In the genomic region with DNA sequence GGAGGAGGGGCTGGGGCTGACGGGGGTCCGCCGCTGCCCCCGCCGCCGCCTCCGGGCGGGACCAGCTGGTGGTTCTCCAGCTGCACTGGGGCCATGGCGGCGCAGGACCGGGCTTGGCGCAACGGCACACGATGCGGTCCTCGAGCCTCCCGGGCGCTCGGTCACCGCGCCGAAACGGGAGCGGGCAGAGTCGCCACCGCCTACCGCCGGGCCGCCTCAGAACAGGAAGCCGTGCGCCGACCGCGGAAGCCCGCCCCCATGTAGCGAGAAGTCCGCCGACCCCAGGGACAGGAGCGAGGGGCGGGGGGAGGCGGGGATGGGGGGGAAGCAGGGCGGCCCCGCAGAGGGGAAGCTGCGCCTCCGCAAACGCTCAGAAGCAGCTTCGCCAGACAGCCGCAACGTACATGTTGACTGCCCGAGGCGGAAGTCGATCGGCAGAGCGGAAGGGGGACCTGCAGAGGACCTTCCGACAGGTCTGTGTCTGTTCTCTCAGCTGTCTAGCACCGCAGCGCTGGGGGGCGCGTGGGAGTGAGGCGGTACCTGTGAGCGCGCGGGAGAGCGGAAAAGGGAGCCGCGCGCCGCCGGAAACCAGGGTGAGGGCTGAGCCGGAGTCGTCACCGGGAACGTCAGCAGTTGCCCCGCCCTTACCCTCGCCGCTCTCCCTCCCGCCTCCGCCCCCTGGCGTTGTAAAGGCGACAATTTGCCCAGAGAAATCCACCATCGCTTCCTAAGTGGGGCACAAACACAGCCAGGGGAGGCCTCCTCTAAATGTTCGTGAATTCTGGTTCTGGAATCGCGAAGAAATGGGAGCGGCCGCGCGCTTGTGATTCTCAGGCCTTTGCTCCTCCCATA, we compare ENCODE assay signal across 8 cellular contexts. TPM values are rescaled to one million over a fixed set of nuclear protein-coding genes. Genes with fewer than 3 reads are reported as not detected.
DNase-seq lines count a peak whose midpoint lies in the region; ATAC-seq and TF ChIP-seq lines count a peak whose summit lies in the region.

A gene (minus strand): TSS at position 225 of the 852 bp plus-strand sequence. CDS start 130 bp downstream, at position 95.

- peak within 1 kb of the TSS; percentile 96 for H3K4me3 ChIP-seq in GM08714 (ENCODE audit: low read length)
- peak within 1 kb of the TSS; percentile 72 to 76 for H3K4me3 ChIP-seq in gastroesophageal sphincter
- peak within 1 kb of the TSS; percentile 78 for H3K4me3 ChIP-seq in suprapubic skin

- 3% methylated on average over 15 of the region's 88 CpGs; no CpG with 5 or more reads in 1 of the 2 donors for WGBS in gastroesophageal sphincter (ENCODE audit: low coverage in 1 of 2), 2 donors
- 0% methylated on average over 45 of the region's 88 CpGs for WGBS in suprapubic skin

- H3K4me3 Mint-ChIP-seq in HFFc6: peak within 1 kb of the TSS; percentile 93
- peak within 1 kb of the TSS; percentile 86 for H3K4me3 Mint-ChIP-seq in activated naive CD4-positive, alpha-beta T cell treated with anti-CD3 and anti-CD28 coated beads, Interleukin-2, amount 10 ng/mL, durations not matched to agents 7 days and 5 days

- H3K27me3 ChIP-seq in gastroesophageal sphincter (no peaks in the 10 kb centered on the region), suprapubic skin (no peaks in the 10 kb centered on the region)

- H3K4me1 Mint-ChIP-seq in HFFc6 (ENCODE audit: low read depth): peaks cover 32% of the 10 kb centered on the region
- H3K4me1 Mint-ChIP-seq in activated naive CD4-positive, alpha-beta T cell treated with anti-CD3 and anti-CD28 coated beads, Interleukin-2, amount 10 ng/mL, durations not matched to agents 7 days and 5 days: peaks cover 35% of the 10 kb centered on the region

- H3K9me3 ChIP-seq in gastroesophageal sphincter (no peaks in the 10 kb centered on the region), suprapubic skin (no peaks in the 10 kb centered on the region)

- TF ChIP-seq CTCF in HFFc6 (IDR thresholded peaks at IDR 0.05) (peak; percentile 71), gastroesophageal sphincter (IDR thresholded peaks at IDR 0.05) (peak in 3 of 4 experiments; percentile 50 to 63 (median 53)), suprapubic skin (IDR thresholded peaks at IDR 0.05) (peak in 1 of 2 donors; percentile 52)

- no peaks in the 10 kb centered on the region for H3K9me3 Mint-ChIP-seq in HFFc6
- no peaks in the 10 kb centered on the region for H3K9me3 Mint-ChIP-seq in activated naive CD4-positive, alpha-beta T cell treated with anti-CD3 and anti-CD28 coated beads, Interleukin-2, amount 10 ng/mL, durations not matched to agents 7 days and 5 days

- H3K27ac ChIP-seq in gastroesophageal sphincter: peak within 1 kb of the TSS; percentile 92 to 96 (median 92)
- H3K27ac ChIP-seq in suprapubic skin: peak within 1 kb of the TSS; percentile 95

- H3K4me1 ChIP-seq in gastroesophageal sphincter (peaks cover 0 to 40% (median 0%) of the 10 kb centered on the region in 3 donors), suprapubic skin (peaks cover 18% of the 10 kb centered on the region)

- peak; percentile 49 to 67 for TF ChIP-seq POLR2A in gastroesophageal sphincter (IDR thresholded peaks at IDR 0.05)
- TF ChIP-seq POLR2A in suprapubic skin (IDR thresholded peaks at IDR 0.05): peak in 1 of 2 donors; percentile 46

- no peaks in the 10 kb centered on the region for H3K36me3 ChIP-seq in gastroesophageal sphincter
- no peaks in the 10 kb centered on the region for H3K36me3 ChIP-seq in suprapubic skin

- no peak for TF ChIP-seq EP300 in gastroesophageal sphincter (IDR thresholded peaks at IDR 0.05)
- TF ChIP-seq EP300 in suprapubic skin (IDR thresholded peaks at IDR 0.05): no peak

- CTCF ChIA-PET in activated naive CD4-positive, alpha-beta T cell treated with anti-CD3 and anti-CD28 coated beads, Interleukin-2, amount 10 ng/mL, durations not matched to agents 7 days and 5 days (lab: Charles Lee): interaction anchor here (1.8 kb wide), 1 partner anchor 84 kb away, joined by 5 read pairs; no protein-coding TSS in a partner anchor

- DNase-seq in HFFc6 (peak; percentile 70), NAMALWA (ENCODE audit: low spot score) (peak; percentile 93), SK-N-DZ (ENCODE audit: low spot score) (peak; percentile 90), nucleus accumbens (lab: John Stamatoyannopoulos, UW) (peak; percentile 21 to 90 (median 79)), suprapubic skin (ENCODE audit: low spot score in 2 of 2) (peak; percentile 83 to 92)
- peak; percentile 90 for DNase-seq in activated naive CD4-positive, alpha-beta T cell treated with anti-CD3 and anti-CD28 coated beads, Interleukin-2, amount 10 ng/mL, durations not matched to agents 7 days and 5 days

- H3K27me3 Mint-ChIP-seq in HFFc6 (ENCODE audit: insufficient read depth): no peaks in the 10 kb centered on the region; the same call in 1 of the 2 replicates
- no peaks in the 10 kb centered on the region for H3K27me3 Mint-ChIP-seq in activated naive CD4-positive, alpha-beta T cell treated with anti-CD3 and anti-CD28 coated beads, Interleukin-2, amount 10 ng/mL, durations not matched to agents 7 days and 5 days

- H3K36me3 Mint-ChIP-seq in HFFc6 (ENCODE audit: low read depth): no peaks in the 10 kb centered on the region
- H3K36me3 Mint-ChIP-seq in activated naive CD4-positive, alpha-beta T cell treated with anti-CD3 and anti-CD28 coated beads, Interleukin-2, amount 10 ng/mL, durations not matched to agents 7 days and 5 days: peaks cover 12% of the 10 kb centered on the region

- peak; percentile 96 for ATAC-seq in gastroesophageal sphincter

- H3K27ac Mint-ChIP-seq in HFFc6: peak within 1 kb of the TSS; percentile 98
- peak within 1 kb of the TSS; percentile 93 for H3K27ac Mint-ChIP-seq in activated naive CD4-positive, alpha-beta T cell treated with anti-CD3 and anti-CD28 coated beads, Interleukin-2, amount 10 ng/mL, durations not matched to agents 7 days and 5 days

RNA-seq across cellular contexts. Expression of the gene that starts here (rescaled TPM):
- total RNA-seq in HFFc6 (2021; fragmentation: NEBNext Ultra II Directional; extraction: Animal tissue kit (Norgen Biotek cat#: 25700)): 10 to 100 TPM; 29.0 to 40.5 (median 38.2) TPM
- polyA plus RNA-seq in SK-N-DZ (2014; cell fraction: cytosol; rRNA removed): 13.7 and 15.5 TPM in 2 replicates
- 19.4 and 34.9 TPM in 2 replicates for polyA plus RNA-seq in SK-N-DZ (2014; cell fraction: nucleus; rRNA removed)
- 10 to 100 TPM; 19.4 to 33.1 (median 24.3) TPM for total RNA-seq in gastroesophageal sphincter
- total RNA-seq in suprapubic skin: 100 to 1,000 TPM in 1 of 4 donors, 10 to 100 TPM in 3; 33.1 to 102 (median 42.9) TPM

Comparison
In these comparisons a context has a peak if more than half of its experiments do, and no peak if none do; other contexts are left out.
1. Peak in every context shown above with its lines: DNase-seq, ATAC-seq, H3K4me3 ChIP-seq and H3K27ac ChIP-seq.